15 cellular contexts compared by ENCODE assay signal in the genomic region with DNA sequence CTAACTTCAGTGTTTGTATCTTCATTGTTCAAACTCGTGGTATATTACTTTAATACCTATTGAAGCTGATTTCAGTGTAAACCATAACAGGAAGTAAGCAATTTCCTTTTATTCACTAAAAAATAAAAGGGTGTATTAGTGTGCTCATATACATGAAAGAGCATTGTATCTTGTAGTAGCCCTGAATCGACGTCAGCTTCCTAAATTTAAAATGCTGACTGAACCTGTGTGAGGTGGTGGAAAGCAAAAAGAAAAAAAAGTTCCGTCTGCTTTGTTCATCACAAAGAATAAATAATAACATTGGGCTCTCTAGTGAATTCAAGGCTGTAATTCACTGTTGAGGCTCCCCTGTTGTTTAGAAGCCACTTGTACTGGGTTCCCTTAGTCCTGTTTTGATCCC. TPM values are rescaled to one million over a fixed set of nuclear protein-coding genes. Genes with fewer than 3 reads are reported as not detected.
DNase-seq lines count a peak whose midpoint lies in the region; TF ChIP-seq lines count a peak whose summit lies in the region.
"Had no signal": no experiment of that assay in that cellular context is flagged by ENCODE, and none has a peak within 500 bp of the region (broad histone marks: within the 10 kb centered on the region; RNA-seq: fewer than 3 reads in every experiment).

No MANE protein-coding gene starts in this region.

- no peak for TF ChIP-seq POLR2A in sigmoid colon (IDR thresholded peaks at IDR 0.05)

- H3K9me2 ChIP-seq in hepatocyte (replicated peaks; ENCODE audit: insufficient read depth) = no peaks in the 10 kb centered on the region

- peaks cover 75% of the 10 kb centered on the region for H3K4me1 Mint-ChIP-seq in activated CD4-positive, alpha-beta T cell treated with anti-CD3 and anti-CD28 coated beads, Interleukin-2, amount 10 ng/mL, durations not matched to agents 24 days and 14 days

- H3K36me3 ChIP-seq in sigmoid colon (no peaks in the 10 kb centered on the region), hepatocyte (replicated peaks; ENCODE audit: insufficient read depth, low read depth) (no peaks in the 10 kb centered on the region)

- no peak overlapping the region for H3K4me3 ChIP-seq in sigmoid colon
- H3K4me3 ChIP-seq in hepatocyte = no peak overlapping the region
- H3K4me3 ChIP-seq: A549 had no signal

- H3K27me3 Mint-ChIP-seq in activated CD4-positive, alpha-beta T cell treated with anti-CD3 and anti-CD28 coated beads, Interleukin-2, amount 10 ng/mL, durations not matched to agents 24 days and 14 days = no peaks in the 10 kb centered on the region

- no peak overlapping the region for H2AFZ ChIP-seq in hepatocyte

- H3K4me3 Mint-ChIP-seq in activated CD4-positive, alpha-beta T cell treated with anti-CD3 and anti-CD28 coated beads, Interleukin-2, amount 10 ng/mL, durations not matched to agents 24 days and 14 days = peak overlapping the region; percentile 31

- H3K36me3 Mint-ChIP-seq in activated CD4-positive, alpha-beta T cell treated with anti-CD3 and anti-CD28 coated beads, Interleukin-2, amount 10 ng/mL, durations not matched to agents 24 days and 14 days (ENCODE audit: low read depth) = peaks cover 33% of the 10 kb centered on the region

- H3K27me3 ChIP-seq in sigmoid colon (no peaks in the 10 kb centered on the region), hepatocyte (no peaks in the 10 kb centered on the region)

- no peaks in the 10 kb centered on the region for H3K9me3 Mint-ChIP-seq in activated CD4-positive, alpha-beta T cell treated with anti-CD3 and anti-CD28 coated beads, Interleukin-2, amount 10 ng/mL, durations not matched to agents 24 days and 14 days

- 45 to 75% methylated on average over 4 of the region's 4 CpGs for WGBS in sigmoid colon, 2 donors
- WGBS in hepatocyte (ENCODE audit: low lambda C conversion rate, missing lambda C conversion rate) = 75% methylated on average over 4 of the region's 4 CpGs

- peaks cover 5% of the 10 kb centered on the region for H4K20me1 ChIP-seq in hepatocyte (ENCODE audit: insufficient read depth, poor library complexity, severe bottlenecking)

- DNase-seq in activated CD4-positive, alpha-beta T cell treated with anti-CD3 and anti-CD28 coated beads, Interleukin-2, amount 10 ng/mL, durations not matched to agents 24 days and 14 days = peak; percentile 57
- no peak for DNase-seq in activated CD4-positive, alpha-beta T cell treated with anti-CD3 and anti-CD28 coated beads for 48 hours
- DNase-seq in NCI-H2227 (lab: John Stamatoyannopoulos, UW; ENCODE audit: unreplicated experiment) (peak; percentile 16), dermis microvascular lymphatic vessel endothelial cell (ENCODE audit: low read depth in 2 of 2) (peak; percentile 81 to 86), sigmoid colon (no peak), hepatocyte (ENCODE audit: low spot score) (no peak), activated gamma-delta T cell (lab: John Stamatoyannopoulos, UW) (no peak), middle frontal gyrus (ENCODE audit: extremely low spot score, low spot score) (no peak)
- DNase-seq: amygdala; DMS 273 treated with DMSO at 0.1 percent for 48 hours; effector CD4-positive, alpha-beta T cell; left colon; nucleus accumbens; small intestine had no signal

- no peak overlapping the region for H3K4me2 ChIP-seq in hepatocyte
- H3K4me2 ChIP-seq: A549 had no signal

- H3K27ac Mint-ChIP-seq in activated CD4-positive, alpha-beta T cell treated with anti-CD3 and anti-CD28 coated beads, Interleukin-2, amount 10 ng/mL, durations not matched to agents 24 days and 14 days = peak overlapping the region; percentile 34

- no peaks in the 10 kb centered on the region for H3K9me3 ChIP-seq in sigmoid colon
- no peaks in the 10 kb centered on the region for H3K9me3 ChIP-seq in hepatocyte (ENCODE audit: low read depth)
- H3K9me3 ChIP-seq: A549 had no signal

- no peak for TF ChIP-seq EP300 in sigmoid colon (IDR thresholded peaks at IDR 0.05)

- H3K27ac ChIP-seq in sigmoid colon (peak overlapping the region in 3 of 4 donors; percentile 36 to 75 (median 75)), hepatocyte (no peak overlapping the region)
- H3K27ac ChIP-seq: A549 had no signal

- TF ChIP-seq CTCF in sigmoid colon (IDR thresholded peaks at IDR 0.05) (no peak), hepatocyte (IDR thresholded peaks at IDR 0.05; ENCODE audit: poor library complexity) (no peak)

- intact Hi-C loops in activated CD4-positive, alpha-beta T cell treated with anti-CD3 and anti-CD28 coated beads, Interleukin-2, amount 10 ng/mL, durations not matched to agents 24 days and 14 days (cut with micrococcal nuclease) = loop anchor here (2.0 to 10.0 kb wide), 2 partner anchors 14 to 222 kb away; no protein-coding TSS in a partner anchor
- intact Hi-C loops in sigmoid colon (cut with DNase I) = no loop called here

- H3K79me2 ChIP-seq in hepatocyte = peaks cover 88% of the 10 kb centered on the region

- peaks cover 0 to 90% (median 85%) of the 10 kb centered on the region in 4 donors for H3K4me1 ChIP-seq in sigmoid colon
- peaks cover 13% of the 10 kb centered on the region for H3K4me1 ChIP-seq in hepatocyte (ENCODE audit: insufficient read depth)
- H3K4me1 ChIP-seq: A549 had no signal

RNA-seq across cellular contexts. Expression of gene SMARCA2, which starts 11.5 kb away (rescaled TPM):
- total RNA-seq in activated CD4-positive, alpha-beta T cell treated with anti-CD3 and anti-CD28 coated beads, Interleukin-2, amount 10 ng/mL, durations not matched to agents 24 days and 14 days = 91.4 and 100.0 TPM in 2 replicates
- 51.3 and 64.7 TPM in 2 replicates for total RNA-seq in dermis microvascular lymphatic vessel endothelial cell
- total RNA-seq in sigmoid colon = 100 to 1,000 TPM in 1 of 4 donors, 10 to 100 TPM in 3; 75.0 to 209 (median 88.9) TPM
- polyA plus RNA-seq in sigmoid colon = 10 to 100 TPM; 32.1 to 45.9 (median 42.6) TPM
- total RNA-seq in hepatocyte = 65.3 and 95.1 TPM in 2 replicates
- polyA plus RNA-seq in hepatocyte = 30.1 and 39.9 TPM in 2 replicates

Comparison
In these comparisons a context has a peak if more than half of its experiments do, and no peak if none do; other contexts are left out.
1. DNase-seq: peak in activated CD4-positive, alpha-beta T cell treated with anti-CD3 and anti-CD28 coated beads, Interleukin-2, amount 10 ng/mL, durations not matched to agents 24 days and 14 days (single experiment), NCI-H2227 (single experiment) and dermis microvascular lymphatic vessel endothelial cell (2 of 2); none in activated CD4-positive, alpha-beta T cell treated with anti-CD3 and anti-CD28 coated beads for 48 hours (single experiment), sigmoid colon (single experiment), hepatocyte (single experiment), activated gamma-delta T cell (single experiment) and middle frontal gyrus (single experiment).